In the genomic region with DNA sequence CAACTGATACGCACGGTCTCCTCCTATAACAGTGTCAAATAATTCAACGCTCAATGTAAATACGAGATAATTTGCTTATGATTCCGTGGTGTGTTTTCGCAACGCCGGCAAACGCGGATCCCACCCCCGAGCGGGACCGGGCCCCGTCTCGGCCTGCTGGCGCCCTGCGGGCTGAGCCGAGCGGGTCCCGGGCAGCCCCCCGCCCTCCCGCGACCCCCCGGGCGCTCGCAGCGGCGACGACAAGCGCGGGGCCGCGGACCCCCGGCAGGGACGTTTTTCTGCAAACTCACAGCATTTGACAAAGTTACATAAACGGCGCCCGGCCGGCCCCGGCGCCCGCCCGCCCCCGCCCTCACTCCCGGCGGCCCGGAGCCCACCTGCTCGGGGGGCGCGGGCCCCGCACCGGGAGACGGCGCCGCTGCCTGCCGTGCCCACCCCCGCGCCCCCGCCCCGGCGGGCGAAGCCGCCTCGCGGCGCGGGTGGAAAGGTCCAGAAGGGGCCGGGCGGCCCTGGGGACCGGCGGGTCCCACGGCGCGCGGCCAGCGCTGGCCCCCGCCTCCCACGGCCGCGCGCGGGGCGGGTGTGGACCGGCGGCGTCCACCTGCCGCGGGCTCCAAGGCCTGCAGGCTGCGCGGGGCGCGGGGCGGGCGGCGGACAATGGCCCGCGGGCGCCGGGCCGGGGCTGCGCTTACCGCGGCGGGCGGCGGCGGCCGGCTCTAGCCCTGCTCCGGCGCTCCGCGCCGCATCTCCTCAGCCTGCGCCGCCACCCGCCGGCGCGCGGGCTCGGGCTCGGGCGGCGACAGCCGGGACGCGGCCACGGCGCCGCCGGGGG, we compare ENCODE assay signal across 8 cellular contexts. TPM values are rescaled to one million over a fixed set of nuclear protein-coding genes. Genes with fewer than 3 reads are reported as not detected.
A peak's percentile ranks its signal among the peaks of the same experiment; 100 is the strongest.
DNase-seq lines count a peak whose midpoint lies in the region; ATAC-seq and TF ChIP-seq lines count a peak whose summit lies in the region.

No MANE protein-coding gene starts in this region.

- intact Hi-C loops in activated CD4-positive, alpha-beta T cell treated with anti-CD3 and anti-CD28 coated beads for 36 hours (cut with DNase I, micrococcal nuclease), result loop anchor here (2.0 to 10.0 kb wide), 9 partner anchors 111 to 1915 kb away; a partner anchor contains a TSS
- intact Hi-C loops in lower leg skin (cut with DNase I; ENCODE audit: low total_unique reads), result no loop called here

- in situ Hi-C loops in astrocyte of the cerebellum (cut with HindIII; ENCODE audit: low sequenced_read_pairs), result no loop called here

- peaks cover 6 to 23% of the 10 kb centered on the region in 2 donors for H3K4me1 ChIP-seq in thoracic aorta (ENCODE audit: control insufficient read depth in 1 of 2, low read depth in 2 of 2)

- no peak for TF ChIP-seq POLR2A in lower leg skin (IDR thresholded peaks at IDR 0.05)

- 0 to 1% methylated on average over 11 to 15 of the region's 131 CpGs for WGBS in lower leg skin, 2 donors

- H3K4me3 Mint-ChIP-seq in activated CD4-positive, alpha-beta T cell treated with anti-CD3 and anti-CD28 coated beads for 36 hours, result peak overlapping the region; percentile 88

- no peaks in the 10 kb centered on the region for H3K27me3 ChIP-seq in thoracic aorta (replicated peaks; ENCODE audit: insufficient read depth)

- peaks cover 2% of the 10 kb centered on the region for H3K27me3 Mint-ChIP-seq in activated CD4-positive, alpha-beta T cell treated with anti-CD3 and anti-CD28 coated beads for 36 hours

- peak; percentile 0 for ATAC-seq in activated CD4-positive, alpha-beta T cell treated with anti-CD3 and anti-CD28 coated beads for 36 hours
- ATAC-seq in thoracic aorta (ENCODE audit: insufficient number of reproducible peaks, low FRiP score, low read depth), result no peak
- ATAC-seq in HG02973 (IDR thresholded peaks at IDR 0.05; ENCODE audit: unreplicated experiment), result no peak

- TF ChIP-seq CTCF in astrocyte of the cerebellum (IDR thresholded peaks at IDR 0.05; ENCODE audit: low read depth, low read length, missing control alignments), result no peak
- no peak for TF ChIP-seq CTCF in lower leg skin (IDR thresholded peaks at IDR 0.05)
- no peak for TF ChIP-seq CTCF in thoracic aorta (IDR thresholded peaks at IDR 0.05)

- peak; percentile 68 for DNase-seq in activated CD4-positive, alpha-beta T cell treated with anti-CD3 and anti-CD28 coated beads for 36 hours
- DNase-seq in activated CD4-positive, alpha-beta T cell treated with anti-CD3 and anti-CD28 coated beads, Interleukin-2, amount 50 U/mL, for 1 hour, result no peak
- DNase-seq in LoVo (ENCODE audit: low spot score) (peak; percentile 3), astrocyte of the cerebellum (ENCODE audit: low read depth) (no peak), lower leg skin (ENCODE audit: low spot score in 2 of 2) (peak in 1 of 2 donors; percentile 80), thoracic aorta (ENCODE audit: low spot score) (no peak), NCI-H2029 treated with DMSO at 0.1 percent for 48 hours (lab: John Stamatoyannopoulos, UW) (no peak)

- no peak overlapping the region for H3K27ac ChIP-seq in thoracic aorta

- peaks cover 41% of the 10 kb centered on the region for H3K4me1 Mint-ChIP-seq in activated CD4-positive, alpha-beta T cell treated with anti-CD3 and anti-CD28 coated beads for 36 hours

- no peaks in the 10 kb centered on the region for H3K36me3 ChIP-seq in thoracic aorta

- H3K9me3 ChIP-seq in thoracic aorta, result no peaks in the 10 kb centered on the region

- peak overlapping the region; percentile 86 for H3K27ac Mint-ChIP-seq in activated CD4-positive, alpha-beta T cell treated with anti-CD3 and anti-CD28 coated beads for 36 hours

- no peaks in the 10 kb centered on the region for H3K9me3 Mint-ChIP-seq in activated CD4-positive, alpha-beta T cell treated with anti-CD3 and anti-CD28 coated beads for 36 hours (ENCODE audit: low read depth)

- POLR2A ChIA-PET in activated CD4-positive, alpha-beta T cell treated with anti-CD3 and anti-CD28 coated beads for 36 hours (lab: Charles Lee), result interaction anchor here (0.6 to 1.2 kb wide), 5 partner anchors 19 to 618 kb away, joined by 3 to 15 read pairs (median 3); no protein-coding TSS in a partner anchor

- H3K4me3 ChIP-seq in astrocyte of the cerebellum (ENCODE audit: low read depth, low read length), result peak overlapping the region; percentile 48
- H3K4me3 ChIP-seq in lower leg skin (ENCODE audit: low read depth, poor library complexity, severe bottlenecking), result peak overlapping the region; percentile 39
- peak overlapping the region; percentile 81 for H3K4me3 ChIP-seq in thoracic aorta

- peaks cover 7% of the 10 kb centered on the region for H3K36me3 Mint-ChIP-seq in activated CD4-positive, alpha-beta T cell treated with anti-CD3 and anti-CD28 coated beads for 36 hours (ENCODE audit: low read depth)

- CTCF ChIA-PET in activated CD4-positive, alpha-beta T cell treated with anti-CD3 and anti-CD28 coated beads for 36 hours (lab: Charles Lee), result interaction anchor here (2.1 kb wide), 1 partner anchor 19 kb away, joined by 13 read pairs; no protein-coding TSS in a partner anchor

RNA-seq across cellular contexts. Expression of a gene that starts 0.6 kb away (rescaled TPM):
- total RNA-seq in activated CD4-positive, alpha-beta T cell treated with anti-CD3 and anti-CD28 coated beads for 36 hours, result 10 to 100 TPM; 25.4 to 30.4 TPM
- total RNA-seq in lower leg skin (10 to 100 TPM; 27.4 to 85.5 (median 57.9) TPM), thoracic aorta (100 to 1,000 TPM in 1 of 2 donors, 10 to 100 TPM in 1; 79.2 to 163 TPM)

Comparison
In these comparisons a context has a peak if more than half of its experiments do, and no peak if none do; other contexts are left out.
1. DNase-seq: peak in activated CD4-positive, alpha-beta T cell treated with anti-CD3 and anti-CD28 coated beads for 36 hours (single experiment) and LoVo (single experiment); none in activated CD4-positive, alpha-beta T cell treated with anti-CD3 and anti-CD28 coated beads, Interleukin-2, amount 50 U/mL, for 1 hour (single experiment), astrocyte of the cerebellum (single experiment), thoracic aorta (single experiment) and NCI-H2029 treated with DMSO at 0.1 percent for 48 hours (single experiment).
2. Peak in every context shown above with its lines, with median percentiles within 50 percentile points of each other: H3K4me3 ChIP-seq.